ENCODE assay signal across 11 cellular contexts in genomic region chr5:79346420-79346824, GRCh38.
A peak's percentile ranks its signal among the peaks of the same experiment; 100 is the strongest.
DNase-seq lines count a peak whose midpoint lies in the region; ATAC-seq and TF ChIP-seq lines count a peak whose summit lies in the region.
"Had no signal": no experiment of that assay in that cellular context is flagged by ENCODE, and none has a peak within 500 bp of the region (broad histone marks: within the 10 kb centered on the region; RNA-seq: fewer than 3 reads in every experiment).

No MANE protein-coding gene starts in this region.

- H3K4me1 Mint-ChIP-seq in MCF 10A (ENCODE audit: insufficient read depth, unreplicated experiment): no peaks in the 10 kb centered on the region
- H3K4me1 Mint-ChIP-seq: activated CD4-positive, alpha-beta T cell treated with anti-CD3 and anti-CD28 coated beads, Interleukin-2, amount 10 ng/mL, durations not matched to agents 24 days and 14 days; central memory CD8-positive, alpha-beta T cell had no signal

- CTCF ChIA-PET in MCF 10A (lab: Yijun Ruan, JAX): interaction anchor here (0.6 kb wide), 2 partner anchors 27 to 130 kb away, joined by 3 to 4 read pairs; no protein-coding TSS in a partner anchor

- no peaks in the 10 kb centered on the region for H3K27me3 ChIP-seq in breast epithelium

- intact Hi-C loops in MCF 10A (cut with micrococcal nuclease) (no loop called here), breast epithelium (cut with DNase I; ENCODE audit: low total_unique reads) (no loop called here)

- no peaks in the 10 kb centered on the region for H3K36me3 ChIP-seq in breast epithelium

- H3K4me1 ChIP-seq in breast epithelium: no peaks in the 10 kb centered on the region

- DNase-seq in MCF 10A (ENCODE audit: unreplicated experiment) (peak; percentile 52), breast epithelium (ENCODE audit: low spot score in 2 of 2) (no peak), fibroblast of the aortic adventitia (ENCODE audit: low read depth) (peak; percentile 17), GM10266 (ENCODE audit: extremely low spot score) (no peak)
- DNase-seq: activated CD4-positive, alpha-beta T cell treated with anti-CD3 and anti-CD28 coated beads, Interleukin-2, amount 10 ng/mL, durations not matched to agents 24 days and 14 days; stimulated activated naive CD8-positive, alpha-beta T cell treated with anti-CD3 and anti-CD28 coated beads, Interleukin-15, Interleukin-2, amounts not matched to agents 100 U/mL and 50 U/mL, for 24 hours had no signal

- no peaks in the 10 kb centered on the region for H3K27me3 Mint-ChIP-seq in MCF 10A (ENCODE audit: insufficient read depth, unreplicated experiment)

- POLR2A ChIA-PET in MCF 10A (lab: Yijun Ruan, JAX): no interaction called here

- H3K27ac ChIP-seq in breast epithelium: no peak overlapping the region

- H3K4me3 ChIP-seq in breast epithelium: no peak overlapping the region
- no peak overlapping the region for H3K4me3 ChIP-seq in fibroblast of the aortic adventitia (ENCODE audit: low read depth, low read length)

- ATAC-seq in SK-N-SH treated with all-trans-retinoic acid at 6 μM for 48 hours (peak; percentile 46; the same call in 2 of the 3 replicates), HG02763 (IDR thresholded peaks at IDR 0.05; ENCODE audit: unreplicated experiment) (no peak), HG02884 (IDR thresholded peaks at IDR 0.05; ENCODE audit: unreplicated experiment) (no peak), GM18520 (IDR thresholded peaks at IDR 0.05; ENCODE audit: unreplicated experiment) (no peak)
- ATAC-seq: stimulated activated naive CD8-positive, alpha-beta T cell treated with anti-CD3 and anti-CD28 coated beads, Interleukin-15, Interleukin-2, amounts not matched to agents 100 U/mL and 50 U/mL, for 24 hours had no signal

- H3K36me3 Mint-ChIP-seq in MCF 10A (ENCODE audit: insufficient read depth, unreplicated experiment): no peaks in the 10 kb centered on the region

- no TSS peak for BruUV-seq in MCF 10A (replicated peaks; lab: Mats Ljungman, UMichigan)

- H3K27ac Mint-ChIP-seq in MCF 10A (ENCODE audit: low read depth, unreplicated experiment): no peak overlapping the region
- H3K27ac Mint-ChIP-seq: activated CD4-positive, alpha-beta T cell treated with anti-CD3 and anti-CD28 coated beads, Interleukin-2, amount 10 ng/mL, durations not matched to agents 24 days and 14 days had no signal

- no peaks in the 10 kb centered on the region for H3K9me3 ChIP-seq in breast epithelium

- H3K4me3 Mint-ChIP-seq in MCF 10A (ENCODE audit: unreplicated experiment): no peak overlapping the region
- H3K4me3 Mint-ChIP-seq: activated CD4-positive, alpha-beta T cell treated with anti-CD3 and anti-CD28 coated beads, Interleukin-2, amount 10 ng/mL, durations not matched to agents 24 days and 14 days; central memory CD8-positive, alpha-beta T cell had no signal

- TF ChIP-seq POLR2A in breast epithelium (IDR thresholded peaks at IDR 0.05): no peak

- TF ChIP-seq CTCF in MCF 10A (IDR thresholded peaks at IDR 0.05; ENCODE audit: unreplicated experiment) (no peak), breast epithelium (IDR thresholded peaks at IDR 0.05) (no peak), fibroblast of the aortic adventitia (IDR thresholded peaks at IDR 0.05; ENCODE audit: insufficient read depth, low read length) (no peak), GM10266 (IDR thresholded peaks at IDR 0.05; ENCODE audit: control insufficient read depth, insufficient read depth, low read depth, missing control alignments) (no peak)

- no peaks in the 10 kb centered on the region for H3K9me3 Mint-ChIP-seq in MCF 10A (ENCODE audit: unreplicated experiment)
- H3K9me3 Mint-ChIP-seq: activated CD4-positive, alpha-beta T cell treated with anti-CD3 and anti-CD28 coated beads, Interleukin-2, amount 10 ng/mL, durations not matched to agents 24 days and 14 days; central memory CD8-positive, alpha-beta T cell had no signal

TF ChIP-seq in SK-N-SH treated with all-trans-retinoic acid at 6 μM for 48 hours, 23 proteins besides CTCF, POLR2A, EP300 and RAD21:
- no peak for TF ChIP-seq ARNTL (CRISPR knock-in tag; IDR thresholded peaks at IDR 0.05; ENCODE audit: borderline replicate concordance, low read depth)
- no peak for TF ChIP-seq RARB (CRISPR knock-in tag; IDR thresholded peaks at IDR 0.05)
- no peak for TF ChIP-seq POU6F1 (CRISPR knock-in tag; IDR thresholded peaks at IDR 0.05; ENCODE audit: borderline replicate concordance, low read depth)
- no peak for TF ChIP-seq SNAI2 (CRISPR knock-in tag; IDR thresholded peaks at IDR 0.05)
- TF ChIP-seq, protein P1, sequence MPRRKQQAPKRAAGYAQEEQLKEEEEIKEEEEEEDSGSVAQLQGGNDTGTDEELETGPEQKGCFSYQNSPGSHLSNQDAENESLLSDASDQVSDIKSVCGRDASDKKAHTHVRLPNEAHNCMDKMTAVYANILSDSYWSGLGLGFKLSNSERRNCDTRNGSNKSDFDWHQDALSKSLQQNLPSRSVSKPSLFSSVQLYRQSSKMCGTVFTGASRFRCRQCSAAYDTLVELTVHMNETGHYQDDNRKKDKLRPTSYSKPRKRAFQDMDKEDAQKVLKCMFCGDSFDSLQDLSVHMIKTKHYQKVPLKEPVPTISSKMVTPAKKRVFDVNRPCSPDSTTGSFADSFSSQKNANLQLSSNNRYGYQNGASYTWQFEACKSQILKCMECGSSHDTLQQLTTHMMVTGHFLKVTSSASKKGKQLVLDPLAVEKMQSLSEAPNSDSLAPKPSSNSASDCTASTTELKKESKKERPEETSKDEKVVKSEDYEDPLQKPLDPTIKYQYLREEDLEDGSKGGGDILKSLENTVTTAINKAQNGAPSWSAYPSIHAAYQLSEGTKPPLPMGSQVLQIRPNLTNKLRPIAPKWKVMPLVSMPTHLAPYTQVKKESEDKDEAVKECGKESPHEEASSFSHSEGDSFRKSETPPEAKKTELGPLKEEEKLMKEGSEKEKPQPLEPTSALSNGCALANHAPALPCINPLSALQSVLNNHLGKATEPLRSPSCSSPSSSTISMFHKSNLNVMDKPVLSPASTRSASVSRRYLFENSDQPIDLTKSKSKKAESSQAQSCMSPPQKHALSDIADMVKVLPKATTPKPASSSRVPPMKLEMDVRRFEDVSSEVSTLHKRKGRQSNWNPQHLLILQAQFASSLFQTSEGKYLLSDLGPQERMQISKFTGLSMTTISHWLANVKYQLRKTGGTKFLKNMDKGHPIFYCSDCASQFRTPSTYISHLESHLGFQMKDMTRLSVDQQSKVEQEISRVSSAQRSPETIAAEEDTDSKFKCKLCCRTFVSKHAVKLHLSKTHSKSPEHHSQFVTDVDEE (CRISPR knock-in tag; IDR thresholded peaks at IDR 0.05): no peak
- no peak for TF ChIP-seq ZFP3 (CRISPR knock-in tag; IDR thresholded peaks at IDR 0.05)
- TF ChIP-seq ZNF565 (CRISPR knock-in tag; conservative IDR thresholded peaks at IDR 0.05; ENCODE audit: low read depth): no peak
- no peak for TF ChIP-seq ISL1 (CRISPR knock-in tag; IDR thresholded peaks at IDR 0.05)
- TF ChIP-seq ZC3H10 (CRISPR knock-in tag; IDR thresholded peaks at IDR 0.05): no peak
- no peak for TF ChIP-seq ZNF8 (CRISPR knock-in tag; IDR thresholded peaks at IDR 0.05)
- no peak for TF ChIP-seq ZFP30 (CRISPR knock-in tag; IDR thresholded peaks at IDR 0.05)
- TF ChIP-seq PPARA (CRISPR knock-in tag; IDR thresholded peaks at IDR 0.05; ENCODE audit: borderline replicate concordance): no peak

Comparison
In these comparisons a context has a peak if more than half of its experiments do, and no peak if none do; other contexts are left out.
1. DNase-seq: peak in MCF 10A (single experiment) and fibroblast of the aortic adventitia (single experiment); none in breast epithelium (0 of 2) and GM10266 (single experiment).